14 cellular contexts compared by ENCODE assay signal in the genomic region with DNA sequence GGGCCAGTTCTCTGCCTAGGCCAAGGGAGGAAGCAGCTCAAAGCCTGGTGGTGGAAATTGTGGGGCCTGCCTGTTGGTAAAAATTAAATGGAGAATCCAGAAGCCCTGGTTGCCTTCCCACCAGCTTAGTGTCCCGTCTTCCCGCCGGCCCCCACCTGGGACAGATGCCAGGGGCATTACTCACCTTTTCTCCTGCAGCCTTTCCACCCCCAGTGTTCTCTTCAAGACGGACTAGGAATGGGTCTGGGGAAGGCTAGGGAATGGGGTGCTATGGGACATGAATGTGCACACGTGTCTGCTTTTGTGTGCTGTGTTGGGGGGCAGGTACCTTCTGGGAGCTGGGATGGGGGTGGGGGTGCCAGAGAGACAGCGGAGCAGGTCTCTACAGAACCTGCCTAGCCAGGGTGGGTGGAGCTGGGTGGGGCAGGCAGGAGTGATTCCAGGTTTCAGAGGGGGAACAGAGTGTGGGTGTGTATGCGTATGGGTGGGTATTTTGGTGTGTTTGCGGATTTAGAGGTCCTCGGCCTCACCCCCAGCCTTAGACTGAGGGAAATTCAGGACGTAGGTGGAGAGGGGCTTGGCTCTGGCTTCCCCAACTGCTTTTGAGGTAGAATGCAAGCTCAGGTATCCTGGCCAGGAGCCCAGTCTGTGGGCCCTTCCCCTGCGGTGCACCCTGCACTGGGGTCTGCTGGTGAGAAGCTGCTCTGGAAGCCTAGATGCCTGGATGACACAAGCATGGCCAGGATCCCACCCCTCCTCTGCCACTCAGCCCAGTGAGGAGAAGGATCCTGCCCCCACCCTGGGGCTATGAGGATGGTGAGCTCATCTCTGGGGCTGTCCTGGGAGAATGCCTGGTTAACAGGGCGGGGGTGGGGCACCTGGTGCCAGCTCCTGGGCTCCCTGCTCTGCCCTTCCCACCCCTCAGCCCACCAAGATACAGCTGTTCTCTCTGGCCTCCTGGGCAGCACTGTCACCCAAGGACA. TPM values are rescaled to one million over a fixed set of nuclear protein-coding genes. Genes with fewer than 3 reads are reported as not detected.
DNase-seq lines count a peak whose midpoint lies in the region; ATAC-seq and TF ChIP-seq lines count a peak whose summit lies in the region.
"Had no signal": no experiment of that assay in that cellular context is flagged by ENCODE, and none has a peak within 500 bp of the region (broad histone marks: within the 10 kb centered on the region; RNA-seq: fewer than 3 reads in every experiment).

No MANE protein-coding gene starts in this region.

- TF ChIP-seq POLR2A in Peyer's patch (IDR thresholded peaks at IDR 0.05) (no peak), spleen (IDR thresholded peaks at IDR 0.05) (no peak), gastroesophageal sphincter (IDR thresholded peaks at IDR 0.05) (no peak)

- peaks cover 35% of the 10 kb centered on the region for H3F3A ChIP-seq in neural progenitor cell (ENCODE audit: low read depth)

- DNase-seq in EH (ENCODE audit: low read depth) (peak; percentile 9), MG63 (peak; percentile 45), epithelial cell of esophagus (ENCODE audit: low read depth) (peak; percentile 96), neural progenitor cell (ENCODE audit: low spot score) (no peak), Peyer's patch (no peak), spleen (no peak)
- DNase-seq: activated CD4-positive, alpha-beta T cell treated with anti-CD3 and anti-CD28 coated beads, Interleukin-2, amount 50 U/mL, for 1 hour; KG1; NCI-H2029 treated with DMSO at 0.1 percent for 48 hours; stimulated activated CD4-positive, alpha-beta T cell treated with anti-CD3 and anti-CD28 coated beads, Interleukin-1b, Interleukin-23, amount 100 ng/mL, for 48 hours had no signal

- ATAC-seq in HG03432 (IDR thresholded peaks at IDR 0.05; ENCODE audit: unreplicated experiment) (no peak), gastroesophageal sphincter (no peak)
- ATAC-seq: activated T-helper 17 cell treated with anti-CD3 and anti-CD28 coated beads, Interleukin-2, amount 50 U/mL, for 72 hours; body of pancreas had no signal

- intact Hi-C loops in spleen (cut with DNase I; ENCODE audit: low total_unique reads) = no loop called here

- no peaks in the 10 kb centered on the region for H3K9me3 ChIP-seq in MG63
- no peaks in the 10 kb centered on the region for H3K9me3 ChIP-seq in neural progenitor cell (ENCODE audit: low read depth)
- H3K9me3 ChIP-seq in Peyer's patch = no peaks in the 10 kb centered on the region
- H3K9me3 ChIP-seq in spleen = no peaks in the 10 kb centered on the region
- H3K9me3 ChIP-seq in gastroesophageal sphincter = no peaks in the 10 kb centered on the region
- H3K9me3 ChIP-seq: body of pancreas had no signal

- peak overlapping the region; percentile 100 for H3K27ac Mint-ChIP-seq in neural progenitor cell
- H3K27ac Mint-ChIP-seq: activated T-helper 17 cell treated with anti-CD3 and anti-CD28 coated beads, Interleukin-2, amount 50 U/mL, for 72 hours had no signal

- H3K4me1 ChIP-seq in neural progenitor cell (peaks cover 89% of the 10 kb centered on the region), Peyer's patch (no peaks in the 10 kb centered on the region), spleen (peaks cover 0 to 6% (median 0%) of the 10 kb centered on the region in 6 donors), gastroesophageal sphincter (peaks cover 0 to 32% (median 0%) of the 10 kb centered on the region in 3 donors)
- H3K4me1 ChIP-seq: body of pancreas had no signal

- 86 to 95% (median 93%) methylated on average over 11 to 12 of the region's 12 CpGs for WGBS in spleen, 5 donors
- 77% methylated on average over 4 of the region's 12 CpGs; no CpG with 5 or more reads in 1 of the 2 donors for WGBS in gastroesophageal sphincter (ENCODE audit: low coverage in 1 of 2), 2 donors

- TF ChIP-seq CTCF in epithelial cell of esophagus (IDR thresholded peaks at IDR 0.05; ENCODE audit: insufficient read depth, low read depth, low read length, missing control alignments) = no peak
- TF ChIP-seq CTCF in neural progenitor cell (IDR thresholded peaks at IDR 0.05) = no peak
- no peak for TF ChIP-seq CTCF in Peyer's patch (IDR thresholded peaks at IDR 0.05)
- no peak for TF ChIP-seq CTCF in spleen (IDR thresholded peaks at IDR 0.05 in 8 of 11, conservative IDR thresholded peaks at IDR 0.05 in 3 of 11)
- TF ChIP-seq CTCF in gastroesophageal sphincter (IDR thresholded peaks at IDR 0.05) = no peak

- peaks cover 96% of the 10 kb centered on the region for H3K4me1 Mint-ChIP-seq in neural progenitor cell
- H3K4me1 Mint-ChIP-seq: activated T-helper 17 cell treated with anti-CD3 and anti-CD28 coated beads, Interleukin-2, amount 50 U/mL, for 72 hours had no signal

- H3K27me3 ChIP-seq in MG63 = no peaks in the 10 kb centered on the region
- no peaks in the 10 kb centered on the region for H3K27me3 ChIP-seq in neural progenitor cell
- H3K27me3 ChIP-seq in Peyer's patch = no peaks in the 10 kb centered on the region
- H3K27me3 ChIP-seq in spleen (replicated peaks in 1 of 7) = no peaks in the 10 kb centered on the region
- H3K27me3 ChIP-seq in gastroesophageal sphincter = no peaks in the 10 kb centered on the region
- H3K27me3 ChIP-seq: body of pancreas had no signal

- H3K4me3 Mint-ChIP-seq in neural progenitor cell = peak overlapping the region; percentile 41
- H3K4me3 Mint-ChIP-seq: activated T-helper 17 cell treated with anti-CD3 and anti-CD28 coated beads, Interleukin-2, amount 50 U/mL, for 72 hours had no signal

- H3K36me3 ChIP-seq in MG63 (no peaks in the 10 kb centered on the region), neural progenitor cell (no peaks in the 10 kb centered on the region), Peyer's patch (no peaks in the 10 kb centered on the region), spleen (no peaks in the 10 kb centered on the region), gastroesophageal sphincter (no peaks in the 10 kb centered on the region)

- no peak overlapping the region for H3K9ac ChIP-seq in neural progenitor cell

- H2AFZ ChIP-seq in neural progenitor cell (replicated peaks) = no peak overlapping the region

- peak overlapping the region; percentile 97 for H3K27ac ChIP-seq in neural progenitor cell
- H3K27ac ChIP-seq in Peyer's patch = no peak overlapping the region
- no peak overlapping the region for H3K27ac ChIP-seq in spleen
- no peak overlapping the region for H3K27ac ChIP-seq in gastroesophageal sphincter
- H3K27ac ChIP-seq: body of pancreas had no signal

- peak overlapping the region; percentile 19 for H3K4me2 ChIP-seq in neural progenitor cell

- peaks cover 63% of the 10 kb centered on the region for H4K20me1 ChIP-seq in neural progenitor cell (ENCODE audit: low read depth)

- H3K79me2 ChIP-seq in neural progenitor cell (ENCODE audit: low read depth) = peaks cover 97% of the 10 kb centered on the region

- peaks cover 8% of the 10 kb centered on the region for H3K27me3 Mint-ChIP-seq in neural progenitor cell (ENCODE audit: insufficient read depth, low read depth)

- H3K36me3 Mint-ChIP-seq in neural progenitor cell = peaks cover 28% of the 10 kb centered on the region

- no peak for TF ChIP-seq EP300 in gastroesophageal sphincter (IDR thresholded peaks at IDR 0.05)

- H3K4me3 ChIP-seq in MG63 (no peak overlapping the region), epithelial cell of esophagus (ENCODE audit: low read length) (peak overlapping the region; percentile 47), neural progenitor cell (no peak overlapping the region), Peyer's patch (no peak overlapping the region), spleen (no peak overlapping the region), gastroesophageal sphincter (no peak overlapping the region)
- H3K4me3 ChIP-seq: body of pancreas had no signal

- no peaks in the 10 kb centered on the region for H3K9me3 Mint-ChIP-seq in neural progenitor cell
- H3K9me3 Mint-ChIP-seq: activated T-helper 17 cell treated with anti-CD3 and anti-CD28 coated beads, Interleukin-2, amount 50 U/mL, for 72 hours had no signal

RNA-seq across cellular contexts. Expression of a gene that starts 7.7 kb away (rescaled TPM):
- not detected in 2 replicates for total RNA-seq in MG63 (2014; rRNA removed; shearing (Covaris generic); ENCODE audit: low replicate concordance)
- total RNA-seq in neural progenitor cell (ENCODE audit: low replicate concordance) = 23.0 and 46.6 TPM in 2 replicates
- total RNA-seq in Peyer's patch = 1 to 10 TPM; 2.1 to 6.8 (median 4.1) TPM
- total RNA-seq in spleen = 1 to 10 TPM; 1.7 to 7.7 (median 3.4) TPM
- 1 to 10 TPM in 1 of 3 donors, under 1 TPM in 2; 0.65 to 1.3 (median 0.94) TPM for polyA plus RNA-seq in spleen
- 1 to 10 TPM in 3 of 4 donors, under 1 TPM in 1; 0.62 to 8.5 (median 4.3) TPM for total RNA-seq in gastroesophageal sphincter
- total RNA-seq: activated T-helper 17 cell treated with anti-CD3 and anti-CD28 coated beads, Interleukin-2, amount 50 U/mL, for 72 hours had no signal

RNA-seq across cellular contexts. Expression of a gene that starts 41.2 kb away (rescaled TPM):
- not detected in 2 replicates for total RNA-seq in MG63 (2014; rRNA removed; shearing (Covaris generic); ENCODE audit: low replicate concordance)
- total RNA-seq in neural progenitor cell (ENCODE audit: low replicate concordance) (0.07 and 0.22 TPM in 2 replicates), Peyer's patch (under 1 TPM in 1 of 4 donors, not detected in 3; 0.80 TPM), spleen (under 1 TPM in 6 of 7 donors, not detected in 1; 0.23 to 0.56 (median 0.33) TPM), gastroesophageal sphincter (not detected)
- polyA plus RNA-seq in spleen = under 1 TPM; 0.08 to 0.22 (median 0.17) TPM
- total RNA-seq: body of pancreas had no signal

Comparison
In these comparisons a context has a peak if more than half of its experiments do, and no peak if none do; other contexts are left out.
1. DNase-seq: peak in EH (single experiment), MG63 (single experiment) and epithelial cell of esophagus (single experiment); none in neural progenitor cell (single experiment), Peyer's patch (0 of 3) and spleen (single experiment).